23 cellular contexts compared by ENCODE assay signal in the genomic region with DNA sequence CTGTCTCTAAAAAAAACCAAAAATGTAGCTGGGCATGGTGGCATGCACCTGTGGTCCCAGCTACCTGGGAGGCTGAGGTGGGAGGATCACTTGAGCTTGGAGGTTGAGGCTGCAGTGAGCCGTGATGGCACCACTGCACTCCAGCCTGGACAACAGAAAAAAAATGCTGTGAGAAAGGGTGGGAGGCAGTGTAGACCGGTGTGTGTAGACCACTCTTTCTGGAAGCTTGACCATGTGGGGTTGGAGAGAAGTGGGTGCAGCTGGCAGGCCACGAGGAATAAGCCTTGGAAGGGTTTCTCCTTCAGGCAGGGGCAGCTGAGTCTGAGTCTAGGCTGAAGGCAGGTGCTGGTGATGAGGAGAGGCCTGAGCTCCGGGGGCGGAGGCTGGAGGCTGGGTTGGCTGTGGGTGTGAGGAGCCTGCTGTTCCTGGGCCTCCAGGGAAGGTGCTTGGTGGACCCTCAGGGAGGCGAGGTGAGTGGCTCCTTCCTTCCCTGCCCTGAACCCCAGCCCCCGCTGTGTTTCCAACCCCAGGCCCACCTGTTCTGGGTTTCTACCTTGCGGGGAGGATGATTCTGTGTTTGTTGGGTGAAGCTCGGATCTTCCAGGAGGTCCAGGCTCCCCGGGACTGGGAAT. TPM values are rescaled to one million over a fixed set of nuclear protein-coding genes. Genes with fewer than 3 reads are reported as not detected.
DNase-seq lines count a peak whose midpoint lies in the region; ATAC-seq and TF ChIP-seq lines count a peak whose summit lies in the region.
"Had no signal": no experiment of that assay in that cellular context is flagged by ENCODE, and none has a peak within 500 bp of the region (broad histone marks: within the 10 kb centered on the region; RNA-seq: fewer than 3 reads in every experiment).

No MANE protein-coding gene starts in this region.

- H3K4me3 Mint-ChIP-seq in T-helper 2 cell treated with Interferon-gamma antibody and Interleukin-4, amounts not matched to agents 5 μg/mL and 100 μg/mL, for 36 hours: peak overlapping the region; percentile 58
- no peak overlapping the region for H3K4me3 Mint-ChIP-seq in CD8-positive, alpha-beta T cell
- H3K4me3 Mint-ChIP-seq in activated naive CD8-positive, alpha-beta T cell treated with anti-CD3 and anti-CD28 coated beads, Interleukin-2, amount 10 ng/mL, durations not matched to agents 7 days and 5 days: no peak overlapping the region
- H3K4me3 Mint-ChIP-seq in neural crest cell: peak overlapping the region; percentile 41

- no peak for TF ChIP-seq CTCF in CD8-positive, alpha-beta T cell (IDR thresholded peaks at IDR 0.05)
- no peak for TF ChIP-seq CTCF in neural crest cell (conservative IDR thresholded peaks at IDR 0.05)

- intact Hi-C loops in CD8-positive, alpha-beta T cell (cut with DNase I, micrococcal nuclease): no loop called here

- no peaks in the 10 kb centered on the region for H3K27me3 ChIP-seq in CD8-positive, alpha-beta T cell (ENCODE audit: insufficient read depth, low read length)
- H3K27me3 ChIP-seq: BE2C, hepatocyte, Peyer's patch, suprapubic skin had no signal

- POLR2A ChIA-PET in CD8-positive, alpha-beta T cell (lab: Charles Lee): interaction anchor here (0.9 to 2.1 kb wide), 5 partner anchors 9 to 171 kb away, joined by 3 to 22 read pairs (median 4); a partner anchor contains a TSS
- POLR2A ChIA-PET in activated naive CD8-positive, alpha-beta T cell treated with anti-CD3 and anti-CD28 coated beads, Interleukin-2, amount 10 ng/mL, durations not matched to agents 7 days and 5 days (lab: Charles Lee): interaction anchor here (1.2 to 3.4 kb wide), 8 partner anchors 8 to 260 kb away, joined by 3 to 70 read pairs (median 8); a partner anchor contains a TSS

- DNase-seq in T-helper 2 cell treated with Interferon-gamma antibody and Interleukin-4, amounts not matched to agents 5 μg/mL and 100 μg/mL, for 36 hours (ENCODE audit: low spot score): no peak
- no peak for DNase-seq in T-helper 2 cell
- no peak for DNase-seq in CD8-positive, alpha-beta T cell
- no peak for DNase-seq in activated naive CD8-positive, alpha-beta T cell treated with anti-CD3 and anti-CD28 coated beads, Interleukin-2, amount 10 ng/mL, durations not matched to agents 7 days and 5 days
- DNase-seq in neural crest cell (ENCODE audit: low read depth, low spot score): no peak
- DNase-seq in NCI-H748 (lab: John Stamatoyannopoulos, UW; ENCODE audit: unreplicated experiment): no peak
- DNase-seq: 8988T; activated CD4-positive, alpha-beta T cell treated with anti-CD3 and anti-CD28 coated beads, Interleukin-2, amount 50 U/mL, for 4 hours; BE2C; cortex of kidney; DMS53; GOT3; islet precursor cell; NCI-H1436 treated with DMSO at 0.1 percent for 48 hours; stimulated activated CD4-positive, alpha-beta T cell treated with anti-CD3 and anti-CD28 coated beads, Interleukin-4, amount 100 ng/mL, for 1 hour had no signal

- no peaks in the 10 kb centered on the region for H3K36me3 Mint-ChIP-seq in T-helper 2 cell treated with Interferon-gamma antibody and Interleukin-4, amounts not matched to agents 5 μg/mL and 100 μg/mL, for 36 hours (ENCODE audit: low read depth)
- no peaks in the 10 kb centered on the region for H3K36me3 Mint-ChIP-seq in CD8-positive, alpha-beta T cell
- H3K36me3 Mint-ChIP-seq in activated naive CD8-positive, alpha-beta T cell treated with anti-CD3 and anti-CD28 coated beads, Interleukin-2, amount 10 ng/mL, durations not matched to agents 7 days and 5 days: peaks cover 1% of the 10 kb centered on the region
- no peaks in the 10 kb centered on the region for H3K36me3 Mint-ChIP-seq in neural crest cell (ENCODE audit: low read depth)

- H3K9me3 Mint-ChIP-seq in T-helper 2 cell treated with Interferon-gamma antibody and Interleukin-4, amounts not matched to agents 5 μg/mL and 100 μg/mL, for 36 hours: peaks cover 2% of the 10 kb centered on the region
- H3K9me3 Mint-ChIP-seq in CD8-positive, alpha-beta T cell: no peaks in the 10 kb centered on the region
- H3K9me3 Mint-ChIP-seq in activated naive CD8-positive, alpha-beta T cell treated with anti-CD3 and anti-CD28 coated beads, Interleukin-2, amount 10 ng/mL, durations not matched to agents 7 days and 5 days: no peaks in the 10 kb centered on the region
- H3K9me3 Mint-ChIP-seq in neural crest cell: no peaks in the 10 kb centered on the region

- CTCF ChIA-PET in CD8-positive, alpha-beta T cell (lab: Charles Lee): interaction anchor here (0.8 to 3.0 kb wide), 6 partner anchors 8 to 180 kb away, joined by 3 to 10 read pairs (median 4); no protein-coding TSS in a partner anchor

- no peaks in the 10 kb centered on the region for H3K27me3 Mint-ChIP-seq in T-helper 2 cell treated with Interferon-gamma antibody and Interleukin-4, amounts not matched to agents 5 μg/mL and 100 μg/mL, for 36 hours (ENCODE audit: low read depth)
- no peaks in the 10 kb centered on the region for H3K27me3 Mint-ChIP-seq in CD8-positive, alpha-beta T cell (ENCODE audit: low read depth)
- no peaks in the 10 kb centered on the region for H3K27me3 Mint-ChIP-seq in activated naive CD8-positive, alpha-beta T cell treated with anti-CD3 and anti-CD28 coated beads, Interleukin-2, amount 10 ng/mL, durations not matched to agents 7 days and 5 days
- H3K27me3 Mint-ChIP-seq in neural crest cell (ENCODE audit: low read depth): no peaks in the 10 kb centered on the region

- H3K27ac ChIP-seq in CD8-positive, alpha-beta T cell (ENCODE audit: low read depth, low read length): no peak overlapping the region
- H3K27ac ChIP-seq: hepatocyte, SK-N-MC, suprapubic skin had no signal

- H3K4me1 ChIP-seq in CD8-positive, alpha-beta T cell (ENCODE audit: insufficient read depth, low read length): peaks cover 19% of the 10 kb centered on the region
- H3K4me1 ChIP-seq: BE2C, Peyer's patch, suprapubic skin had no signal

- no peaks in the 10 kb centered on the region for H3K36me3 ChIP-seq in CD8-positive, alpha-beta T cell (ENCODE audit: insufficient read depth, low read length)
- H3K36me3 ChIP-seq: BE2C, Peyer's patch, suprapubic skin had no signal

- H3K4me3 ChIP-seq in CD8-positive, alpha-beta T cell (ENCODE audit: low read depth, low read length): no peak overlapping the region
- H3K4me3 ChIP-seq: hepatocyte, lung, Peyer's patch, SK-N-MC, skin epidermis, suprapubic skin had no signal

- H3K27ac Mint-ChIP-seq in T-helper 2 cell treated with Interferon-gamma antibody and Interleukin-4, amounts not matched to agents 5 μg/mL and 100 μg/mL, for 36 hours: peak overlapping the region; percentile 94
- H3K27ac Mint-ChIP-seq in CD8-positive, alpha-beta T cell: peak overlapping the region; percentile 89
- peak overlapping the region; percentile 95 for H3K27ac Mint-ChIP-seq in activated naive CD8-positive, alpha-beta T cell treated with anti-CD3 and anti-CD28 coated beads, Interleukin-2, amount 10 ng/mL, durations not matched to agents 7 days and 5 days
- no peak overlapping the region for H3K27ac Mint-ChIP-seq in neural crest cell (ENCODE audit: unreplicated experiment)

- no peak for ATAC-seq in CD8-positive, alpha-beta T cell
- no peak for ATAC-seq in activated naive CD8-positive, alpha-beta T cell treated with anti-CD3 and anti-CD28 coated beads, Interleukin-2, amount 10 ng/mL, durations not matched to agents 7 days and 5 days (ENCODE audit: low read depth)
- ATAC-seq in GM18867 (IDR thresholded peaks at IDR 0.05; ENCODE audit: unreplicated experiment) (no peak), SK-N-SH treated with all-trans-retinoic acid at 6 μM for 48 hours (no peak)

- peaks cover 39% of the 10 kb centered on the region for H3K4me1 Mint-ChIP-seq in T-helper 2 cell treated with Interferon-gamma antibody and Interleukin-4, amounts not matched to agents 5 μg/mL and 100 μg/mL, for 36 hours (ENCODE audit: low read depth)
- peaks cover 38% of the 10 kb centered on the region for H3K4me1 Mint-ChIP-seq in CD8-positive, alpha-beta T cell (ENCODE audit: low read depth)
- peaks cover 24% of the 10 kb centered on the region for H3K4me1 Mint-ChIP-seq in activated naive CD8-positive, alpha-beta T cell treated with anti-CD3 and anti-CD28 coated beads, Interleukin-2, amount 10 ng/mL, durations not matched to agents 7 days and 5 days
- H3K4me1 Mint-ChIP-seq in neural crest cell: peaks cover 6% of the 10 kb centered on the region

- H3K9me3 ChIP-seq in CD8-positive, alpha-beta T cell (ENCODE audit: low read length): no peaks in the 10 kb centered on the region
- H3K9me3 ChIP-seq: BE2C, Peyer's patch, suprapubic skin had no signal

TF ChIP-seq in SK-N-SH treated with all-trans-retinoic acid at 6 μM for 48 hours, 23 proteins besides CTCF, POLR2A, EP300 and RAD21 (continues in another document):
- no peak for TF ChIP-seq OSR1 (CRISPR knock-in tag; IDR thresholded peaks at IDR 0.05)
- TF ChIP-seq SNAI2 (CRISPR knock-in tag; IDR thresholded peaks at IDR 0.05): no peak
- no peak for TF ChIP-seq TOX (CRISPR knock-in tag; IDR thresholded peaks at IDR 0.05; ENCODE audit: borderline replicate concordance)
- no peak for TF ChIP-seq ZFP3 (CRISPR knock-in tag; IDR thresholded peaks at IDR 0.05)
- TF ChIP-seq ZNF8 (CRISPR knock-in tag; IDR thresholded peaks at IDR 0.05): no peak
- TF ChIP-seq, protein P1, sequence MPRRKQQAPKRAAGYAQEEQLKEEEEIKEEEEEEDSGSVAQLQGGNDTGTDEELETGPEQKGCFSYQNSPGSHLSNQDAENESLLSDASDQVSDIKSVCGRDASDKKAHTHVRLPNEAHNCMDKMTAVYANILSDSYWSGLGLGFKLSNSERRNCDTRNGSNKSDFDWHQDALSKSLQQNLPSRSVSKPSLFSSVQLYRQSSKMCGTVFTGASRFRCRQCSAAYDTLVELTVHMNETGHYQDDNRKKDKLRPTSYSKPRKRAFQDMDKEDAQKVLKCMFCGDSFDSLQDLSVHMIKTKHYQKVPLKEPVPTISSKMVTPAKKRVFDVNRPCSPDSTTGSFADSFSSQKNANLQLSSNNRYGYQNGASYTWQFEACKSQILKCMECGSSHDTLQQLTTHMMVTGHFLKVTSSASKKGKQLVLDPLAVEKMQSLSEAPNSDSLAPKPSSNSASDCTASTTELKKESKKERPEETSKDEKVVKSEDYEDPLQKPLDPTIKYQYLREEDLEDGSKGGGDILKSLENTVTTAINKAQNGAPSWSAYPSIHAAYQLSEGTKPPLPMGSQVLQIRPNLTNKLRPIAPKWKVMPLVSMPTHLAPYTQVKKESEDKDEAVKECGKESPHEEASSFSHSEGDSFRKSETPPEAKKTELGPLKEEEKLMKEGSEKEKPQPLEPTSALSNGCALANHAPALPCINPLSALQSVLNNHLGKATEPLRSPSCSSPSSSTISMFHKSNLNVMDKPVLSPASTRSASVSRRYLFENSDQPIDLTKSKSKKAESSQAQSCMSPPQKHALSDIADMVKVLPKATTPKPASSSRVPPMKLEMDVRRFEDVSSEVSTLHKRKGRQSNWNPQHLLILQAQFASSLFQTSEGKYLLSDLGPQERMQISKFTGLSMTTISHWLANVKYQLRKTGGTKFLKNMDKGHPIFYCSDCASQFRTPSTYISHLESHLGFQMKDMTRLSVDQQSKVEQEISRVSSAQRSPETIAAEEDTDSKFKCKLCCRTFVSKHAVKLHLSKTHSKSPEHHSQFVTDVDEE (CRISPR knock-in tag; IDR thresholded peaks at IDR 0.05): no peak
- no peak for TF ChIP-seq ZC3H10 (CRISPR knock-in tag; IDR thresholded peaks at IDR 0.05)

RNA-seq across cellular contexts. Expression of a gene that starts 9.3 kb away (rescaled TPM):
- total RNA-seq in CD8-positive, alpha-beta T cell: 10 to 100 TPM; 29.2 to 30.9 TPM
- 10 to 100 TPM; 44.5 to 52.3 TPM for total RNA-seq in activated naive CD8-positive, alpha-beta T cell treated with anti-CD3 and anti-CD28 coated beads, Interleukin-2, amount 10 ng/mL, durations not matched to agents 7 days and 5 days
- total RNA-seq in neural crest cell: 56.3 and 58.0 TPM in 2 replicates

Comparison
In these comparisons a context has a peak if more than half of its experiments do, and no peak if none do; other contexts are left out.
1. H3K4me3 Mint-ChIP-seq: peak in T-helper 2 cell treated with Interferon-gamma antibody and Interleukin-4, amounts not matched to agents 5 μg/mL and 100 μg/mL, for 36 hours (single experiment) and neural crest cell (single experiment); none in CD8-positive, alpha-beta T cell (single experiment) and activated naive CD8-positive, alpha-beta T cell treated with anti-CD3 and anti-CD28 coated beads, Interleukin-2, amount 10 ng/mL, durations not matched to agents 7 days and 5 days (single experiment).